Comparison of ENCODE assay signal across 8 cellular contexts in the genomic region with DNA sequence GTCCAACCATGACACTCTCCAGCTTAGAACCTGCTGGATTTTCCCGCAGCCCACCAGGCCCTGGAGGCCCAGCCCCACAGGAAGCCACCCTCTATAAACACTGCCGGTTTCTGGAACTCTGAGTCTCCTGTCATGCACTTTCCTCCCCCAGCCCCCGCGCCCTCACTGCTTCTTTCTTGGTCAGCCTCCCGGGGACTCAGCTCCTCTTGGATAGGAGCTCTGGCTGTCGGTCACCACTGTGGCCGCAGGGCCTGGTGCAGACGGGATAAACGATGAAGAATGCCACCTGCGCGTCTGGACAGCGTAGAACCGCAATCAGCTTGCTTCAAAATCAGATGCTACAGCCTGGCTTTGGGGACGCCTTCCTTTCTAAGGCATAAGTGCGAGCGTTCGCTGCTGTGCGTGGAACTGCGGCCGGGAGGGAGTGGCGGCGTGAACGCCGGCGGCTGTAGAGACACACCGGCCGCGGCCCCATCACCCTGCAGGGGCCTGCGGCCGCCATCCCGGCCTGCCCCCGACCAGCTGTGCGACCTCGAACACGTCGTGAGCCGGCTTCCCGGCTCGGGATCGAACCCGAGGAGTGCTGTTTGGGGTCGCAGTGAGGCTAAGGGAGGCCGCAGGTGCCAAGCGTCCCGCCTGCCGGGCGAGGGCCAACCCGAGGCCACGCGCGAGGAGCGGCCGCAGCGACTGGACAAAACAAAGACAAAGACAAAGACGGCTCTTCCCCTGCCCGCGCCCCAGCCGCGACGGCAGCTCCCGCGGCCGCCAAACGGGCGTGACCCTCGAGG. TPM values are rescaled to one million over a fixed set of nuclear protein-coding genes. Genes with fewer than 3 reads are reported as not detected.
A peak's percentile ranks its signal among the peaks of the same experiment; 100 is the strongest.
DNase-seq lines count a peak whose midpoint lies in the region; ATAC-seq and TF ChIP-seq lines count a peak whose summit lies in the region.

No MANE protein-coding gene starts in this region.

- H3K4me3 Mint-ChIP-seq in nephron, result peak overlapping the region; percentile 94 to 99 (median 96)

- no peak; the same call in 1 of the 2 replicates for TF ChIP-seq CTCF in C4-2B (conservative IDR thresholded peaks at IDR 0.05)
- TF ChIP-seq CTCF in WI38 (IDR thresholded peaks at IDR 0.05; ENCODE audit: low read depth, low read length), result no peak
- no peak for TF ChIP-seq CTCF in fibroblast of the aortic adventitia (IDR thresholded peaks at IDR 0.05; ENCODE audit: insufficient read depth, low read length)
- no peak for TF ChIP-seq CTCF in nephron (IDR thresholded peaks at IDR 0.05; ENCODE audit: unreplicated experiment in 3 of 3)

- peaks cover 3% of the 10 kb centered on the region for H3K36me3 Mint-ChIP-seq in nephron (ENCODE audit: low read depth)

- H3K4me1 Mint-ChIP-seq in nephron, result peaks cover 53% of the 10 kb centered on the region

- DNase-seq in HCEC 1CT, result peak; percentile 7
- DNase-seq in fibroblast of the aortic adventitia (ENCODE audit: low read depth), result peak; percentile 40
- DNase-seq in SHP77 (lab: John Stamatoyannopoulos, UW), result no peak
- no peak for DNase-seq in T-helper 9 cell

- peaks cover 28% of the 10 kb centered on the region for H3K27me3 Mint-ChIP-seq in nephron (ENCODE audit: low read depth)

- no peaks in the 10 kb centered on the region for H3K9me3 Mint-ChIP-seq in nephron

- no peak for ATAC-seq in HG03469 (IDR thresholded peaks at IDR 0.05; ENCODE audit: unreplicated experiment)

- H3K27ac ChIP-seq in C4-2B, result peak overlapping the region; percentile 88

- H3K27ac Mint-ChIP-seq in nephron, result peak overlapping the region; percentile 82 to 95 (median 94)

- H3K4me3 ChIP-seq in WI38 (ENCODE audit: low read depth, low read length), result peak overlapping the region; percentile 94
- H3K4me3 ChIP-seq in fibroblast of the aortic adventitia (ENCODE audit: low read depth, low read length), result peak overlapping the region; percentile 94

RNA-seq across cellular contexts. Expression of gene PTTG1IP, which starts 0.7 kb away (rescaled TPM):
- total RNA-seq in fibroblast of the aortic adventitia (ENCODE audit: low replicate concordance), result 226 and 233 TPM in 2 replicates

RNA-seq across cellular contexts. Expression of gene ITGB2, which starts 47.9 kb away (rescaled TPM):
- 0.09 TPM in 1 of 2 replicates, not detected in the other for total RNA-seq in fibroblast of the aortic adventitia (ENCODE audit: low replicate concordance)

RNA-seq across cellular contexts. Expression of gene SUMO3, which starts 54.9 kb away (rescaled TPM):
- total RNA-seq in fibroblast of the aortic adventitia (ENCODE audit: low replicate concordance), result 43.2 and 130 TPM in 2 replicates

Comparison
In these comparisons a context has a peak if more than half of its experiments do, and no peak if none do; other contexts are left out.
1. DNase-seq: peak in HCEC 1CT (single experiment) and fibroblast of the aortic adventitia (single experiment); none in SHP77 (0 of 2) and T-helper 9 cell (single experiment).